In the genomic region with DNA sequence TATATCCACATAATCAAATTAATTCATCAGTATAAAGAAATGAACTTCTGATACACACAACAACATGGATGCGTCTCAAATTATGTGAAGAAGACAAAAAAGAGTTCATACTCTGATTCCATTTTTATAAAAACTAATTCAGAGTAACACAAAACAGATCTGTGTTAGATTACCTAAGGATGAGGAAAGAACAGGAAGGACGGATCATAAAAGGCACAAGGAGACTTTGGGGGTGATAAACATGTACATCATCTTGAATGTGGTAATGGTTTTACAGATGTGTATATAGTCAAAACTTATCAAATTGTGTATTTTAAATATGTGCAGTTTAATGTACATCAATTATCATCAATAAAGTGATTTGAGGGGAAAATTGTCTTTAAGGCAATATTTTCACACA, we compare ENCODE assay signal across 31 cellular contexts.
"Had no signal": no experiment of that assay in that cellular context is flagged by ENCODE, and none has a peak within 500 bp of the region (broad histone marks: within the 10 kb centered on the region; RNA-seq: fewer than 3 reads in every experiment).

No MANE protein-coding gene starts in this region.

- H3K4me3 Mint-ChIP-seq: natural killer cell; nephron; neural progenitor cell; stimulated activated memory B cell treated with anti-CD40 and anti-IgM and Interleukin-4, amounts not matched to agents 10 μg/mL and 1 μg/mL and 100 μg/mL, for 72 hours; stimulated activated naive CD8-positive, alpha-beta T cell treated with anti-CD3 and anti-CD28 coated beads, Interleukin-15, amount 100 ng/mL, for 72 hours; type B pancreatic cell had no signal

- H3K4me1 Mint-ChIP-seq: neural progenitor cell had no signal

- H3K36me3 ChIP-seq: neural progenitor cell, ovary, right lobe of liver, sigmoid colon, spleen, suprapubic skin, tibial artery, transverse colon, upper lobe of right lung, uterus had no signal

- H3K27me3 ChIP-seq: neural progenitor cell, ovary, right lobe of liver, sigmoid colon, suprapubic skin, testis, tibial artery, transverse colon, upper lobe of right lung, uterus had no signal

- H3K36me3 Mint-ChIP-seq: natural killer cell, neural progenitor cell had no signal

- H3K27ac Mint-ChIP-seq: natural killer cell; nephron; neural progenitor cell; progenitor cell of endocrine pancreas; stimulated activated memory B cell treated with anti-CD40 and anti-IgM and Interleukin-4, amounts not matched to agents 10 μg/mL and 1 μg/mL and 100 μg/mL, for 72 hours; stimulated activated naive CD8-positive, alpha-beta T cell treated with anti-CD3 and anti-CD28 coated beads, Interleukin-15, amount 100 ng/mL, for 72 hours; type B pancreatic cell had no signal

- H3K27me3 Mint-ChIP-seq: stimulated activated naive CD8-positive, alpha-beta T cell treated with anti-CD3 and anti-CD28 coated beads, Interleukin-15, amount 100 ng/mL, for 72 hours; type B pancreatic cell had no signal

- ATAC-seq: natural killer cell; psoas muscle; right cardiac atrium; right lobe of liver; stimulated activated memory B cell treated with anti-CD40 and anti-IgM and Interleukin-4, amounts not matched to agents 10 μg/mL and 1 μg/mL and 100 μg/mL, for 72 hours; stimulated activated naive CD8-positive, alpha-beta T cell treated with anti-CD3 and anti-CD28 coated beads, Interleukin-15, amount 100 ng/mL, for 72 hours; stimulated activated naive CD8-positive, alpha-beta T cell treated with anti-CD3 and anti-CD28 coated beads, Interleukin-15, Interleukin-2, amounts not matched to agents 100 U/mL and 50 U/mL, for 24 hours; upper lobe of right lung had no signal

- H3K27ac ChIP-seq: neural progenitor cell, ovary, parathyroid adenoma, psoas muscle, right lobe of liver, sigmoid colon, spleen, suprapubic skin, testis, tibial artery, transverse colon, upper lobe of right lung, uterus had no signal

- H3K9me3 ChIP-seq: ovary, psoas muscle, right lobe of liver, sigmoid colon, suprapubic skin, testis, tibial artery, transverse colon, upper lobe of right lung, uterus had no signal

- H3K4me1 ChIP-seq: neural progenitor cell, parathyroid adenoma, psoas muscle, testis, uterus had no signal

- H3K9me3 Mint-ChIP-seq: natural killer cell, nephron, neural progenitor cell, type B pancreatic cell had no signal

- H3K4me3 ChIP-seq: neural progenitor cell, ovary, psoas muscle, right lobe of liver, sigmoid colon, smooth muscle cell, spleen, suprapubic skin, testis, tibial artery, transverse colon, upper lobe of right lung, uterus had no signal

- DNase-seq: natural killer cell; occipital lobe; ovary; posterior cingulate gyrus; psoas muscle; right cardiac atrium; right lobe of liver; sigmoid colon; spleen; stimulated activated CD4-positive, alpha-beta T cell treated with anti-CD3 and anti-CD28 coated beads, Interleukin-12 subunit alpha, Interleukin-12 subunit beta, amount 100 ng/mL, for 4 hours; stimulated activated CD4-positive, alpha-beta T cell treated with anti-CD3 and anti-CD28 coated beads, Interleukin-1b, Interleukin-23, amount 100 ng/mL, for 48 hours; stimulated activated CD4-positive, alpha-beta T cell treated with anti-CD3 and anti-CD28 coated beads, Interleukin-4, amount 100 ng/mL, for 1 hour; stimulated activated CD4-positive, alpha-beta T cell treated with anti-CD3 and anti-CD28 coated beads, Interleukin-4, amount 100 ng/mL, for 4 hours; stimulated activated CD8-positive, alpha-beta memory T cell treated with anti-CD3 and anti-CD28 coated beads, Interleukin-4, amount 100 ng/mL, for 48 hours; stimulated activated naive CD4-positive, alpha-beta T cell; stimulated activated naive CD8-positive, alpha-beta T cell treated with anti-CD3 and anti-CD28 coated beads, Interleukin-15, amount 100 ng/mL, for 72 hours; stimulated activated naive CD8-positive, alpha-beta T cell treated with anti-CD3 and anti-CD28 coated beads, Interleukin-15, Interleukin-2, amounts not matched to agents 100 U/mL and 50 U/mL, for 24 hours; substantia nigra; testis; tibial artery; transverse colon; upper lobe of right lung; uterus had no signal
